ENCODE assay signal across 8 cellular contexts in the genomic region with DNA sequence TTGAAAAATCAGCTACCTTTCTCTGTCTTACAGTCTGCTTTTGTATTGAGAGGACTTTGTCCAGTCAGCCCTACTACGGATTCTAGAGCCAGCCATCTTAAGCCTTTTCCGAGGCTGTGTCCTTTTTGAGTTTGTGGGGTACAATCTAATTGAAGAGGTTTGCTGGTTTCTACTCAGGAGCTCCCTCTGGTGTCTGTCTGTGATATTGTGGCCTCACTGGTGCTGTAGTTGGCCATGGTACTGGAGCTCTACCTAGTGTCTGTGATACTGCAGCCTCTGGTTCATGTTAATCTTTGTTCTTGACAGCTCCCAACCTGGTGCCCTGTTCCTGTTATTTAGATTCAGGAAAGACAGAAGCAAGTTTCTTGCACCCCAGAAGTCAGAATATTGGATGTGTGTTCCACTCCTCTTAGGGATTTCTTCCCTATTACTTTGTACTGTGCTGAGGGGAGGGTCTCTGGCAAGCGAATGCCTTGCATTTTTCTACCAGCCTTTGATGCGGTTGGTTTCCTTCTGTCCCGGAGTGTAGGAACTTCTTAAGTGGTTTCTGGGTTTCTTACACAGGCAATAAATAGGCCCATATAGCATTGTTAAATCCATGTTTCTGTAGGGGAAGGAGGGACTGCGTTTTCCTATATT.
DNase-seq lines count a peak whose midpoint lies in the region; ATAC-seq, FAIRE-seq and TF ChIP-seq lines count a peak whose summit lies in the region.

No MANE protein-coding gene starts in this region.

- DNase-seq in AG09319 (ENCODE audit: extremely low read depth, low read depth) (no peak), NCI-H748 (lab: John Stamatoyannopoulos, UW; ENCODE audit: unreplicated experiment) (peak; percentile 50), endodermal cell (peak; percentile 95), urothelium cell line (ENCODE audit: low spot score) (peak; percentile 52)
- DNase-seq in activated CD4-positive, alpha-beta memory T cell treated with anti-CD3 and anti-CD28 coated beads for 36 hours = peak; percentile 74
- no peak for DNase-seq in natural killer cell treated with Interleukin-12 subunit alpha and Interleukin-12 subunit beta and Interleukin-15 and Interleukin-18, amount 100 ng/mL, for 72 hours (ENCODE audit: low spot score)

- peaks cover 23% of the 10 kb centered on the region for H3K9me3 ChIP-seq in endodermal cell (ENCODE audit: control insufficient read depth, low read length)

- H3K27me3 Mint-ChIP-seq in activated CD4-positive, alpha-beta memory T cell treated with anti-CD3 and anti-CD28 coated beads for 36 hours = no peaks in the 10 kb centered on the region
- no peaks in the 10 kb centered on the region for H3K27me3 Mint-ChIP-seq in endodermal cell (ENCODE audit: insufficient read depth)
- no peaks in the 10 kb centered on the region for H3K27me3 Mint-ChIP-seq in natural killer cell treated with Interleukin-12 subunit alpha and Interleukin-12 subunit beta and Interleukin-15 and Interleukin-18, amount 100 ng/mL, for 72 hours

- H3K4me3 Mint-ChIP-seq in activated CD4-positive, alpha-beta memory T cell treated with anti-CD3 and anti-CD28 coated beads for 36 hours = no peak overlapping the region
- no peak overlapping the region for H3K4me3 Mint-ChIP-seq in endodermal cell
- H3K4me3 Mint-ChIP-seq in natural killer cell treated with Interleukin-12 subunit alpha and Interleukin-12 subunit beta and Interleukin-15 and Interleukin-18, amount 100 ng/mL, for 72 hours = no peak overlapping the region

- ATAC-seq in GM18502 (IDR thresholded peaks at IDR 0.05; ENCODE audit: poor library complexity, unreplicated experiment) = peak; percentile 66
- peak; percentile 85 for ATAC-seq in HG02938 (IDR thresholded peaks at IDR 0.05; ENCODE audit: unreplicated experiment)
- ATAC-seq in natural killer cell treated with Interleukin-12 subunit alpha and Interleukin-12 subunit beta and Interleukin-15 and Interleukin-18, amount 100 ng/mL, for 72 hours = peak; percentile 71 to 77

- CTCF ChIA-PET in activated CD4-positive, alpha-beta memory T cell treated with anti-CD3 and anti-CD28 coated beads for 36 hours (lab: Charles Lee) = interaction anchor here (0.6 to 4.3 kb wide), 27 partner anchors 9 to 660 kb away, joined by 3 to 67 read pairs (median 4); partner anchors contain the start of genes ACSL3 and FARSB

- H3K4me1 Mint-ChIP-seq in activated CD4-positive, alpha-beta memory T cell treated with anti-CD3 and anti-CD28 coated beads for 36 hours (ENCODE audit: low read depth) = peaks cover 11% of the 10 kb centered on the region
- H3K4me1 Mint-ChIP-seq in endodermal cell = no peaks in the 10 kb centered on the region
- peaks cover 2 to 5% of the 10 kb centered on the region in 2 donors for H3K4me1 Mint-ChIP-seq in natural killer cell treated with Interleukin-12 subunit alpha and Interleukin-12 subunit beta and Interleukin-15 and Interleukin-18, amount 100 ng/mL, for 72 hours (ENCODE audit: low read depth in 2 of 2)

- POLR2A ChIA-PET in activated CD4-positive, alpha-beta memory T cell treated with anti-CD3 and anti-CD28 coated beads for 36 hours (lab: Charles Lee) = no interaction called here

- no peak overlapping the region for H3K27ac ChIP-seq in endodermal cell (ENCODE audit: low read depth, low read length)

- FAIRE-seq in urothelium cell line (lab: Jason Lieb, UNC) = peak; percentile 61

- no peaks in the 10 kb centered on the region for H3K27me3 ChIP-seq in endodermal cell (ENCODE audit: control insufficient read depth, insufficient read depth, low read length, poor library complexity, severe bottlenecking)

- intact Hi-C loops in activated CD4-positive, alpha-beta memory T cell treated with anti-CD3 and anti-CD28 coated beads for 36 hours (cut with micrococcal nuclease) = loop anchor here (1.0 to 5.0 kb wide), 3 partner anchors 77 to 249 kb away; partner anchors contain the start of gene ACSL3

- no peak overlapping the region for H3K9ac ChIP-seq in endodermal cell (ENCODE audit: extremely low read depth, low read length, poor library complexity, severe bottlenecking)

- peaks cover 50% of the 10 kb centered on the region for H3K36me3 Mint-ChIP-seq in activated CD4-positive, alpha-beta memory T cell treated with anti-CD3 and anti-CD28 coated beads for 36 hours
- H3K36me3 Mint-ChIP-seq in endodermal cell (ENCODE audit: low read depth) = peaks cover 36% of the 10 kb centered on the region
- peaks cover 29% of the 10 kb centered on the region for H3K36me3 Mint-ChIP-seq in natural killer cell treated with Interleukin-12 subunit alpha and Interleukin-12 subunit beta and Interleukin-15 and Interleukin-18, amount 100 ng/mL, for 72 hours

- peaks cover 23% of the 10 kb centered on the region for H3K9me3 Mint-ChIP-seq in activated CD4-positive, alpha-beta memory T cell treated with anti-CD3 and anti-CD28 coated beads for 36 hours
- peaks cover 12% of the 10 kb centered on the region for H3K9me3 Mint-ChIP-seq in endodermal cell
- peaks cover 7% of the 10 kb centered on the region for H3K9me3 Mint-ChIP-seq in natural killer cell treated with Interleukin-12 subunit alpha and Interleukin-12 subunit beta and Interleukin-15 and Interleukin-18, amount 100 ng/mL, for 72 hours

- TF ChIP-seq CTCF in AG09319 (IDR thresholded peaks at IDR 0.05; ENCODE audit: low read depth, low read length) (peak; percentile 83), endodermal cell (conservative IDR thresholded peaks at IDR 0.05) (peak; percentile 94)

- 40 to 78% methylated on average over 1 to 6 of the region's 6 CpGs for WGBS in endodermal cell (ENCODE audit: insufficient coverage in 1 of 2, insufficient read length in 1 of 2), 2 experiments

- peaks cover 21% of the 10 kb centered on the region for H3K36me3 ChIP-seq in endodermal cell (ENCODE audit: control insufficient read depth, insufficient read depth, low read length)

- no peaks in the 10 kb centered on the region for H3K4me1 ChIP-seq in endodermal cell (ENCODE audit: control insufficient read depth, insufficient read depth, low read length)

- no peak overlapping the region for H3K4me3 ChIP-seq in endodermal cell (ENCODE audit: low read length)

- no peak overlapping the region for H3K27ac Mint-ChIP-seq in activated CD4-positive, alpha-beta memory T cell treated with anti-CD3 and anti-CD28 coated beads for 36 hours
- no peak overlapping the region for H3K27ac Mint-ChIP-seq in endodermal cell
- no peak overlapping the region for H3K27ac Mint-ChIP-seq in natural killer cell treated with Interleukin-12 subunit alpha and Interleukin-12 subunit beta and Interleukin-15 and Interleukin-18, amount 100 ng/mL, for 72 hours

Comparison
In these comparisons a context has a peak if more than half of its experiments do, and no peak if none do; other contexts are left out.
1. DNase-seq: peak in NCI-H748 (single experiment), activated CD4-positive, alpha-beta memory T cell treated with anti-CD3 and anti-CD28 coated beads for 36 hours (single experiment), endodermal cell (single experiment) and urothelium cell line (single experiment); none in AG09319 (single experiment) and natural killer cell treated with Interleukin-12 subunit alpha and Interleukin-12 subunit beta and Interleukin-15 and Interleukin-18, amount 100 ng/mL, for 72 hours (single experiment).
2. Peak in every context shown above with its lines, with median percentiles within 50 percentile points of each other: ATAC-seq.